ENCODE assay signal across 18 cellular contexts in genomic region chr15:35667908-35668307, GRCh38.
DNase-seq lines count a peak whose midpoint lies in the region; ATAC-seq, FAIRE-seq and TF ChIP-seq lines count a peak whose summit lies in the region.
"Had no signal": no experiment of that assay in that cellular context is flagged by ENCODE, and none has a peak within 500 bp of the region (broad histone marks: within the 10 kb centered on the region; RNA-seq: fewer than 3 reads in every experiment).

No MANE protein-coding gene starts in this region.

- peak overlapping the region; percentile 86 for H3K27ac ChIP-seq in left ventricle myocardium inferior (replicated peaks)
- peak overlapping the region; percentile 83 for H3K27ac ChIP-seq in right cardiac atrium (ENCODE audit: low read length)
- H3K27ac ChIP-seq in uterus, result peak overlapping the region; percentile 42 to 68
- no peak overlapping the region for H3K27ac ChIP-seq in HepG2 (ENCODE audit: extremely low read length, insufficient read depth, low read length)
- no peak overlapping the region for H3K27ac ChIP-seq in sigmoid colon
- H3K27ac ChIP-seq: GM23248 had no signal

- TF ChIP-seq CTCF in left ventricle myocardium inferior (IDR thresholded peaks at IDR 0.05; ENCODE audit: borderline replicate concordance) (no peak), uterus (IDR thresholded peaks at IDR 0.05) (no peak), HepG2 (CRISPR knock-in tag; IDR thresholded peaks at IDR 0.05) (no peak), sigmoid colon (IDR thresholded peaks at IDR 0.05) (no peak)

- H3K4me2 ChIP-seq in HepG2 (ENCODE audit: low read depth, low read length), result no peak overlapping the region

- FAIRE-seq in HepG2 (lab: Jason Lieb, UNC), result no peak

- TF ChIP-seq RAD21 in HepG2 (CRISPR knock-in tag; IDR thresholded peaks at IDR 0.05), result no peak

- POLR2A ChIA-PET in HepG2 (lab: Yijun Ruan, JAX), result no interaction called here

- no peak overlapping the region for H2AFZ ChIP-seq in HepG2 (ENCODE audit: low read length)

- BruUV-seq in HepG2 (replicated peaks; lab: Mats Ljungman, UMichigan), result no TSS peak

- no peaks in the 10 kb centered on the region for H3K79me2 ChIP-seq in HepG2 (ENCODE audit: insufficient read depth, low read length)

- 35% methylated on average over 1 of the region's 1 CpG for WGBS in right cardiac atrium
- WGBS in HepG2 (ENCODE audit: low lambda C conversion rate), result 0% methylated on average over 1 of the region's 1 CpG
- WGBS in sigmoid colon, 2 donors, result 25 to 71% methylated on average over 1 of the region's 1 CpG

- no peak for ATAC-seq in right cardiac atrium
- ATAC-seq in HepG2, result no peak
- ATAC-seq: CD8-positive, alpha-beta T cell; SK-N-SH treated with all-trans-retinoic acid at 6 μM for 48 hours had no signal

- no peaks in the 10 kb centered on the region for H4K20me1 ChIP-seq in HepG2 (ENCODE audit: insufficient read depth, low read length)

- intact Hi-C loops in left ventricle myocardium inferior (cut with micrococcal nuclease) (loop anchor here (2.0 kb wide), 1 partner anchor 17 kb away; no protein-coding TSS in a partner anchor), cardiac septum (cut with DNase I) (loop anchor here (10.0 kb wide), 1 partner anchor 83 kb away; no protein-coding TSS in a partner anchor), right cardiac atrium (cut with DNase I) (loop anchor here in 1 of 4 donors (5.0 kb wide), 1 partner anchor 121 kb away; the partner anchor contains the start of gene DPH6), uterus (cut with DNase I; ENCODE audit: low total_unique reads) (no loop called here), HepG2 (cut with micrococcal nuclease; ENCODE audit: unreplicated experiment) (no loop called here), sigmoid colon (cut with DNase I) (no loop called here)

- H3K9me3 ChIP-seq in left ventricle myocardium inferior (replicated peaks) (no peaks in the 10 kb centered on the region), right cardiac atrium (ENCODE audit: control insufficient read depth, low read length) (no peaks in the 10 kb centered on the region), uterus (no peaks in the 10 kb centered on the region), HepG2 (ENCODE audit: low read length) (no peaks in the 10 kb centered on the region), sigmoid colon (no peaks in the 10 kb centered on the region)
- H3K9me3 ChIP-seq: BE2C had no signal

- DNase-seq in left ventricle myocardium inferior (no peak), cardiac septum (ENCODE audit: low spot score) (no peak), OCI-M1 (lab: John Stamatoyannopoulos, UW) (peak; percentile 69), right cardiac atrium (no peak), uterus (no peak), HepG2 (ENCODE audit: low spot score) (no peak), sigmoid colon (no peak), putamen (ENCODE audit: low spot score) (no peak)
- DNase-seq: BE2C; CD8-positive, alpha-beta T cell; Karpas-422; MV-4-11; NCI-H1436; NCI-H2081; NCI-H226; NCI-H526 had no signal

- H3K9ac ChIP-seq in HepG2 (ENCODE audit: insufficient read depth, low read depth, low read length), result no peak overlapping the region
- H3K9ac ChIP-seq: GM23248 had no signal

- H3K4me1 ChIP-seq in left ventricle myocardium inferior (peaks cover 67% of the 10 kb centered on the region), right cardiac atrium (ENCODE audit: control insufficient read depth, insufficient read depth, low read length) (peaks cover 5% of the 10 kb centered on the region), uterus (peaks cover 0 to 16% of the 10 kb centered on the region in 2 donors), HepG2 (ENCODE audit: insufficient read depth, low read length) (peaks cover 10% of the 10 kb centered on the region), sigmoid colon (peaks cover 0 to 40% (median 20%) of the 10 kb centered on the region in 4 donors)

- TF ChIP-seq EP300 in HepG2 (IDR thresholded peaks at IDR 0.05; ENCODE audit: low read depth in 2 of 2, low read length in 2 of 2) (no peak), HepG2 (CRISPR knock-in tag; IDR thresholded peaks at IDR 0.05; ENCODE audit: borderline replicate concordance) (no peak), sigmoid colon (IDR thresholded peaks at IDR 0.05) (no peak)

- in situ Hi-C loops in HepG2 (cut with HindIII; ENCODE audit: extremely low pct_ligation_motif_present, low pct_unique_long_range_greater_than_20kb), result no loop called here

- H3K27me3 ChIP-seq in left ventricle myocardium inferior (ENCODE audit: low read depth) (no peaks in the 10 kb centered on the region), right cardiac atrium (ENCODE audit: control insufficient read depth, insufficient read depth) (no peaks in the 10 kb centered on the region), uterus (no peaks in the 10 kb centered on the region), HepG2 (ENCODE audit: control insufficient read depth in 1 of 2, insufficient read depth in 2 of 2, low read length in 2 of 2) (no peaks in the 10 kb centered on the region), sigmoid colon (no peaks in the 10 kb centered on the region)
- H3K27me3 ChIP-seq: BE2C had no signal

- H3K36me3 ChIP-seq in left ventricle myocardium inferior (no peaks in the 10 kb centered on the region), uterus (no peaks in the 10 kb centered on the region), HepG2 (replicated peaks in 1 of 2; ENCODE audit: control insufficient read depth in 1 of 2, insufficient read depth in 2 of 2, low read length in 2 of 2) (no peaks in the 10 kb centered on the region), sigmoid colon (no peaks in the 10 kb centered on the region)
- H3K36me3 ChIP-seq: BE2C had no signal

- no peak overlapping the region for H3K4me3 ChIP-seq in left ventricle myocardium inferior
- H3K4me3 ChIP-seq in right cardiac atrium (ENCODE audit: low read length), result no peak overlapping the region
- no peak overlapping the region for H3K4me3 ChIP-seq in uterus
- no peak overlapping the region for H3K4me3 ChIP-seq in HepG2 (replicated peaks in 1 of 3; ENCODE audit: insufficient read depth in 1 of 3, low read depth in 2 of 3, low read length in 3 of 3)
- H3K4me3 ChIP-seq in sigmoid colon, result no peak overlapping the region
- H3K4me3 ChIP-seq: GM23248 had no signal

- CTCF ChIA-PET in HepG2 (lab: Yijun Ruan, JAX; ENCODE audit: low intra/inter-chr PET ratio, low total read pairs), result no interaction called here

- no peak for TF ChIP-seq POLR2A in uterus (IDR thresholded peaks at IDR 0.05)
- no peak for TF ChIP-seq POLR2A in HepG2 (IDR thresholded peaks at IDR 0.05; ENCODE audit: insufficient read depth in 1 of 2, low read depth in 2 of 2, low read length in 2 of 2)
- TF ChIP-seq POLR2A in sigmoid colon (IDR thresholded peaks at IDR 0.05), result no peak

TF ChIP-seq in HepG2, 621 proteins besides CTCF, POLR2A, EP300 and RAD21:
- TF ChIP-seq ZFP36 (IDR thresholded peaks at IDR 0.05; ENCODE audit: borderline replicate concordance, low read depth, low read length, partially characterized antibody), result no peak
- no peak for TF ChIP-seq FOXK2 (IDR thresholded peaks at IDR 0.05)
- TF ChIP-seq RBM22 (optimal IDR thresholded peaks at IDR 0.05; ENCODE audit: low read length), result no peak
- TF ChIP-seq TBL1XR1 (IDR thresholded peaks at IDR 0.05; ENCODE audit: borderline replicate concordance, low read length, partially characterized antibody), result no peak
- no peak for TF ChIP-seq BRD4 (CRISPR knock-in tag; IDR thresholded peaks at IDR 0.05)

Comparison
In these comparisons a context has a peak if more than half of its experiments do, and no peak if none do; other contexts are left out.
1. H3K27ac ChIP-seq: peak in left ventricle myocardium inferior (single experiment), right cardiac atrium (single experiment) and uterus (2 of 2); none in HepG2 (single experiment) and sigmoid colon (0 of 4).
2. intact Hi-C loops: an anchor here in left ventricle myocardium inferior (2.0 kb wide) and cardiac septum (10.0 kb wide); none called in uterus, HepG2 and sigmoid colon.